19 cellular contexts compared by ENCODE assay signal in the genomic region with DNA sequence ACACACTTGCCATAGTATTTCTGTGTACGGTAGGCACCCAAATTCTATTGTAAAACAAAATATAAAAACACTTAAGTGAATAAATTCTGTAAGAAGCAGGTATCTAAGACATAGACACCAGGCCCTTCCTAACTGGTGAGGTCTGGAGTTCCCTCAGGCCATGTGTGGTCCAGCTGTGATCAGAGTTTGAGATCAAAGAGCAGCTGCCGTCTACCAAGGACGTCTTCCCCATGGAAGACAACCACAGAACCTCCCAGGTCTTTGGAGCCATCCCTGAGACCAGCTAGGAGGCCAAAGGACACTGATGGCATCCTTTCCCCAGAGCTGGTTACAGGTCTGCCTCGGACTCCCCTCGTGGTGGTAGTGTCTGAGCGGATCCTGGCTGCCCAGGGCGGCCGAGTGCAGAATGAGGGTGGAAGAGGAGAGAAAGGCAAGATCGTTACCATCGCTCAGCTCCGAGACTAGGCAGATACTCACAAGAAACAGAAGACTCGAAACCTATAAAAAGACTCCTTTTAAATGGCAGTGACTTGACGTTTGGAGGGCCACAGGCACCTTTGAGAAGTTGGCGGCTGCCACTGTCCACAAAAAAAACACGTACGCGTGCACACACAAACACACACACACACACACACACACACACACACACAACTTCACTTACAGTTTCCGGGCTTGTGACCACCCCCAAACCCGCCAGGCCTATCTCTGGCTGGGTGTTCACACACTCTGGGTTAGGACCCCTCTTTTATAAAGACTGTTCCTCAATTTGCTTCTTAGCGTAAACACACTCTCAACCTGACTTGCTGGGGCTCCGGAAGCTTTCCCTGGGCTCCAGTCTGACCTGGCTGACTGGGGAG. TPM values are rescaled to one million over a fixed set of nuclear protein-coding genes. Genes with fewer than 3 reads are reported as not detected.
A peak's percentile ranks its signal among the peaks of the same experiment; 100 is the strongest.
DNase-seq lines count a peak whose midpoint lies in the region; ATAC-seq, FAIRE-seq and TF ChIP-seq lines count a peak whose summit lies in the region.
"Had no signal": no experiment of that assay in that cellular context is flagged by ENCODE, and none has a peak within 500 bp of the region (broad histone marks: within the 10 kb centered on the region; RNA-seq: fewer than 3 reads in every experiment).

No MANE protein-coding gene starts in this region.

- H3K4me1 ChIP-seq in HepG2 (ENCODE audit: insufficient read depth, low read length): peaks cover 43% of the 10 kb centered on the region
- peaks cover 0 to 16% (median 9%) of the 10 kb centered on the region in 4 donors for H3K4me1 ChIP-seq in right lobe of liver
- H3K4me1 ChIP-seq in neural progenitor cell: peaks cover 3% of the 10 kb centered on the region
- H3K4me1 ChIP-seq in vagina: peaks cover 82% of the 10 kb centered on the region
- H3K4me1 ChIP-seq: parathyroid adenoma had no signal

- TF ChIP-seq RAD21 in HepG2 (CRISPR knock-in tag; IDR thresholded peaks at IDR 0.05): no peak

- in situ Hi-C loops in HepG2 (cut with HindIII; ENCODE audit: extremely low pct_ligation_motif_present, low pct_unique_long_range_greater_than_20kb): no loop called here

- H3K27ac Mint-ChIP-seq in neural progenitor cell (peak overlapping the region; percentile 78), natural killer cell (no peak overlapping the region)
- H3K27ac Mint-ChIP-seq: T-helper 1 cell treated with Interleukin-12 subunit alpha and Interleukin-12 subunit beta and Interleukin-4 antibody, amounts not matched to agents 30 μg/mL and 1 μg/mL, for 36 hours had no signal

- CTCF ChIA-PET in HepG2 (lab: Yijun Ruan, JAX; ENCODE audit: low intra/inter-chr PET ratio, low total read pairs): no interaction called here

- POLR2A ChIA-PET in HepG2 (lab: Yijun Ruan, JAX): no interaction called here

- DNase-seq in HepG2 (ENCODE audit: low spot score): no peak
- no peak for DNase-seq in right lobe of liver
- no peak for DNase-seq in coronary artery (ENCODE audit: low spot score)
- DNase-seq in neural progenitor cell (ENCODE audit: low spot score): no peak
- no peak for DNase-seq in vagina (ENCODE audit: extremely low spot score in 2 of 2)
- no peak for DNase-seq in RKO (ENCODE audit: low spot score)
- DNase-seq in DMS53 (lab: John Stamatoyannopoulos, UW): no peak
- DNase-seq in natural killer cell: no peak
- DNase-seq: activated CD4-positive, alpha-beta T cell treated with anti-CD3 and anti-CD28 coated beads, Interleukin-2, amount 50 U/mL, for 4 hours; activated effector memory CD4-positive, alpha-beta T cell treated with Interleukin-2 at 50 U/mL for 16 hours; hypothalamus; NCI-H1105; NCI-H446 treated with DMSO at 0.1 percent for 48 hours; PC-3; stimulated activated CD4-positive, alpha-beta T cell treated with anti-CD3 and anti-CD28 coated beads, Interleukin-12 subunit alpha, Interleukin-12 subunit beta, amount 100 ng/mL, for 4 hours had no signal

- H2AFZ ChIP-seq in HepG2 (ENCODE audit: low read length) (no peak overlapping the region), neural progenitor cell (replicated peaks) (no peak overlapping the region)
- H2AFZ ChIP-seq: parathyroid adenoma had no signal

- H3K27ac ChIP-seq in HepG2 (ENCODE audit: extremely low read length, insufficient read depth, low read length): no peak overlapping the region
- H3K27ac ChIP-seq in right lobe of liver: no peak overlapping the region
- H3K27ac ChIP-seq in coronary artery: peak overlapping the region in 1 of 2 donors; percentile 68
- H3K27ac ChIP-seq in neural progenitor cell: no peak overlapping the region
- peak overlapping the region; percentile 99 for H3K27ac ChIP-seq in vagina
- H3K27ac ChIP-seq: epithelial cell of prostate, parathyroid adenoma had no signal

- H3K4me3 ChIP-seq in HepG2 (replicated peaks in 1 of 3; ENCODE audit: insufficient read depth in 1 of 3, low read depth in 2 of 3, low read length in 3 of 3) (no peak overlapping the region), right lobe of liver (no peak overlapping the region), coronary artery (peak overlapping the region; percentile 6), neural progenitor cell (no peak overlapping the region), vagina (no peak overlapping the region)

- H3K9me3 Mint-ChIP-seq in neural progenitor cell: no peaks in the 10 kb centered on the region
- no peaks in the 10 kb centered on the region for H3K9me3 Mint-ChIP-seq in natural killer cell
- H3K9me3 Mint-ChIP-seq: T-helper 1 cell treated with Interleukin-12 subunit alpha and Interleukin-12 subunit beta and Interleukin-4 antibody, amounts not matched to agents 30 μg/mL and 1 μg/mL, for 36 hours had no signal

- FAIRE-seq in HepG2 (lab: Jason Lieb, UNC): no peak
- FAIRE-seq: bronchial epithelial cell had no signal

- H3K36me3 Mint-ChIP-seq in neural progenitor cell (peaks cover 5% of the 10 kb centered on the region), natural killer cell (no peaks in the 10 kb centered on the region)

- H3F3A ChIP-seq in neural progenitor cell (ENCODE audit: low read depth): no peaks in the 10 kb centered on the region

- WGBS in HepG2 (ENCODE audit: low lambda C conversion rate): 88% methylated on average over 21 of the region's 21 CpGs
- WGBS in right lobe of liver (ENCODE audit: insufficient coverage, low coverage, low lambda C conversion rate, missing lambda C conversion rate): 73% methylated on average over 15 of the region's 21 CpGs

- H4K20me1 ChIP-seq in HepG2 (ENCODE audit: insufficient read depth, low read length) (no peaks in the 10 kb centered on the region), neural progenitor cell (ENCODE audit: low read depth) (peaks cover 60% of the 10 kb centered on the region)

- H3K27me3 Mint-ChIP-seq in neural progenitor cell (ENCODE audit: insufficient read depth, low read depth): peaks cover 8% of the 10 kb centered on the region
- H3K27me3 Mint-ChIP-seq in natural killer cell (ENCODE audit: low read depth in 2 of 2): peaks cover 13 to 18% of the 10 kb centered on the region in 2 donors

- H3K36me3 ChIP-seq in HepG2 (replicated peaks in 1 of 2; ENCODE audit: control insufficient read depth in 1 of 2, insufficient read depth in 2 of 2, low read length in 2 of 2) (no peaks in the 10 kb centered on the region), right lobe of liver (no peaks in the 10 kb centered on the region), neural progenitor cell (no peaks in the 10 kb centered on the region), vagina (no peaks in the 10 kb centered on the region)

- intact Hi-C loops in HepG2 (cut with micrococcal nuclease; ENCODE audit: unreplicated experiment): no loop called here
- intact Hi-C loops in right lobe of liver (cut with DNase I): no loop called here
- intact Hi-C loops in vagina (cut with DNase I): no loop called here
- intact Hi-C loops in natural killer cell (cut with micrococcal nuclease): no loop called here

- H3K4me1 Mint-ChIP-seq in neural progenitor cell (peaks cover 38% of the 10 kb centered on the region), natural killer cell (peaks cover 4 to 17% of the 10 kb centered on the region in 2 donors)

- H3K4me3 Mint-ChIP-seq in neural progenitor cell (no peak overlapping the region), natural killer cell (no peak overlapping the region)
- H3K4me3 Mint-ChIP-seq: T-helper 1 cell treated with Interleukin-12 subunit alpha and Interleukin-12 subunit beta and Interleukin-4 antibody, amounts not matched to agents 30 μg/mL and 1 μg/mL, for 36 hours had no signal

- TF ChIP-seq EP300 in HepG2 (IDR thresholded peaks at IDR 0.05; ENCODE audit: low read depth in 2 of 2, low read length in 2 of 2): no peak
- TF ChIP-seq EP300 in HepG2 (CRISPR knock-in tag; IDR thresholded peaks at IDR 0.05; ENCODE audit: borderline replicate concordance): no peak

- TF ChIP-seq POLR2A in HepG2 (IDR thresholded peaks at IDR 0.05; ENCODE audit: insufficient read depth in 1 of 2, low read depth in 2 of 2, low read length in 2 of 2) (no peak), right lobe of liver (IDR thresholded peaks at IDR 0.05) (no peak), vagina (IDR thresholded peaks at IDR 0.05) (no peak)

- BruUV-seq in HepG2 (replicated peaks; lab: Mats Ljungman, UMichigan): no TSS peak

- no peak overlapping the region for H3K9ac ChIP-seq in HepG2 (ENCODE audit: insufficient read depth, low read depth, low read length)
- H3K9ac ChIP-seq in neural progenitor cell: no peak overlapping the region
- H3K9ac ChIP-seq: parathyroid adenoma had no signal

- ATAC-seq in HepG2 (no peak), right lobe of liver (no peak), natural killer cell (no peak)
- ATAC-seq: PC-3 had no signal

- no peaks in the 10 kb centered on the region for H3K79me2 ChIP-seq in HepG2 (ENCODE audit: insufficient read depth, low read length)
- H3K79me2 ChIP-seq in neural progenitor cell (ENCODE audit: low read depth): peaks cover 48% of the 10 kb centered on the region
- H3K79me2 ChIP-seq: parathyroid adenoma had no signal

- H3K27me3 ChIP-seq in HepG2 (ENCODE audit: control insufficient read depth in 1 of 2, insufficient read depth in 2 of 2, low read length in 2 of 2) (no peaks in the 10 kb centered on the region), right lobe of liver (no peaks in the 10 kb centered on the region), neural progenitor cell (no peaks in the 10 kb centered on the region), vagina (no peaks in the 10 kb centered on the region)

- no peaks in the 10 kb centered on the region for H3K9me3 ChIP-seq in HepG2 (ENCODE audit: low read length)
- no peaks in the 10 kb centered on the region for H3K9me3 ChIP-seq in right lobe of liver
- H3K9me3 ChIP-seq in neural progenitor cell (ENCODE audit: low read depth): no peaks in the 10 kb centered on the region
- no peaks in the 10 kb centered on the region for H3K9me3 ChIP-seq in vagina

- H3K4me2 ChIP-seq in HepG2 (ENCODE audit: low read depth, low read length): no peak overlapping the region
- H3K4me2 ChIP-seq in neural progenitor cell: no peak overlapping the region

- no peak for TF ChIP-seq CTCF in HepG2 (CRISPR knock-in tag; IDR thresholded peaks at IDR 0.05)
- TF ChIP-seq CTCF in right lobe of liver (IDR thresholded peaks at IDR 0.05): no peak
- TF ChIP-seq CTCF in coronary artery (IDR thresholded peaks at IDR 0.05): no peak
- no peak for TF ChIP-seq CTCF in neural progenitor cell (IDR thresholded peaks at IDR 0.05)
- TF ChIP-seq CTCF in vagina (IDR thresholded peaks at IDR 0.05): no peak
- TF ChIP-seq CTCF in natural killer cell (IDR thresholded peaks at IDR 0.05): no peak

RNA-seq across cellular contexts. Expression of gene TIMP2, which starts 7.5 kb away (rescaled TPM):
- 2.2 and 3.8 TPM in 2 replicates for total RNA-seq in HepG2 (2016; rRNA removed; fragmentation: Illumina TruSeq; extraction: Trizol)
- total RNA-seq in HepG2 (2016; cell fraction: cytosol; rRNA removed; fragmentation: Illumina TruSeq; extraction: Trizol; ENCODE audit: low read depth): 1.4 and 1.7 TPM in 2 replicates
- total RNA-seq in HepG2 (2016; cell fraction: insoluble cytoplasmic fraction; rRNA removed; fragmentation: Illumina TruSeq; extraction: Trizol): 1.7 and 3.9 TPM in 2 replicates
- total RNA-seq in HepG2 (2016; cell fraction: membrane; rRNA removed; fragmentation: Illumina TruSeq; extraction: Trizol): 3.3 and 3.4 TPM in 2 replicates
- 6.3 and 8.0 TPM in 2 replicates for total RNA-seq in HepG2 (2016; cell fraction: nucleus; rRNA removed; fragmentation: Illumina TruSeq; extraction: Trizol)
- 8.5 and 11.7 TPM in 2 replicates for polyA plus RNA-seq in HepG2 (2011; rRNA removed)
- 8.0 and 12.6 TPM in 2 replicates for polyA plus RNA-seq in HepG2 (2011; cell fraction: cytosol; rRNA removed)
- polyA plus RNA-seq in HepG2 (2011; cell fraction: nucleus; rRNA removed): 10.4 and 13.8 TPM in 2 replicates
- 25.0 and 33.2 TPM in 2 replicates for polyA plus RNA-seq in HepG2 (2012)
- polyA plus RNA-seq in HepG2 (2016; cell fraction: cytosol; fragmentation: Illumina TruSeq; extraction: Trizol; ENCODE audit: low read depth): 3.0 and 3.2 TPM in 2 replicates
- 3.9 and 5.4 TPM in 2 replicates for polyA plus RNA-seq in HepG2 (2016; cell fraction: insoluble cytoplasmic fraction; fragmentation: Illumina TruSeq; extraction: Trizol; ENCODE audit: low read depth)
- 4.0 and 5.0 TPM in 2 replicates for polyA plus RNA-seq in HepG2 (2016; cell fraction: membrane; fragmentation: Illumina TruSeq; extraction: Trizol; ENCODE audit: low read depth)
- polyA plus RNA-seq in HepG2 (2016; cell fraction: nucleus; fragmentation: Illumina TruSeq; extraction: Trizol; ENCODE audit: insufficient read depth, low read depth): 18.4 and 18.6 TPM in 2 replicates
- polyA minus RNA-seq in HepG2 (2011; rRNA and poly(A)+ RNA removed; ENCODE audit: low replicate concordance): 10.0 and 25.5 TPM in 2 replicates
- polyA minus RNA-seq in HepG2 (2011; cell fraction: cytosol; rRNA and poly(A)+ RNA removed): 11.5 and 14.6 TPM in 2 replicates
- 4.2 and 6.2 TPM in 2 replicates for polyA minus RNA-seq in HepG2 (2011; cell fraction: nucleus; rRNA and poly(A)+ RNA removed)
- 10 to 100 TPM; 18.9 to 36.1 (median 26.7) TPM for total RNA-seq in right lobe of liver
- total RNA-seq in neural progenitor cell (ENCODE audit: low replicate concordance): 19.8 and 22.3 TPM in 2 replicates
- 181 TPM for total RNA-seq in vagina
- 1 to 10 TPM; 3.6 to 8.2 (median 7.1) TPM for total RNA-seq in natural killer cell

RNA-seq across cellular contexts. Expression of gene CEP295NL, which starts 14.7 kb away (rescaled TPM):
- not detected in 2 replicates for total RNA-seq in HepG2 (2016; rRNA removed; fragmentation: Illumina TruSeq; extraction: Trizol)
- not detected in 2 replicates for total RNA-seq in HepG2 (2016; cell fraction: cytosol; rRNA removed; fragmentation: Illumina TruSeq; extraction: Trizol; ENCODE audit: low read depth)
- 0.06 TPM in 1 of 2 replicates, not detected in the other for total RNA-seq in HepG2 (2016; cell fraction: insoluble cytoplasmic fraction; rRNA removed; fragmentation: Illumina TruSeq; extraction: Trizol)
- total RNA-seq in HepG2 (2016; cell fraction: membrane; rRNA removed; fragmentation: Illumina TruSeq; extraction: Trizol): not detected in 2 replicates
- total RNA-seq in HepG2 (2016; cell fraction: nucleus; rRNA removed; fragmentation: Illumina TruSeq; extraction: Trizol): not detected in 2 replicates
- polyA plus RNA-seq in HepG2 (2011; rRNA removed): not detected in 2 replicates
- not detected in 2 replicates for polyA plus RNA-seq in HepG2 (2011; cell fraction: cytosol; rRNA removed)
- 0.14 and 0.31 TPM in 2 replicates for polyA plus RNA-seq in HepG2 (2011; cell fraction: nucleus; rRNA removed)
- polyA plus RNA-seq in HepG2 (2012): 0.07 and 0.13 TPM in 2 replicates
- polyA plus RNA-seq in HepG2 (2016; cell fraction: cytosol; fragmentation: Illumina TruSeq; extraction: Trizol; ENCODE audit: low read depth): not detected in 2 replicates
- polyA plus RNA-seq in HepG2 (2016; cell fraction: insoluble cytoplasmic fraction; fragmentation: Illumina TruSeq; extraction: Trizol; ENCODE audit: low read depth): not detected in 2 replicates
- not detected in 2 replicates for polyA plus RNA-seq in HepG2 (2016; cell fraction: membrane; fragmentation: Illumina TruSeq; extraction: Trizol; ENCODE audit: low read depth)
- polyA plus RNA-seq in HepG2 (2016; cell fraction: nucleus; fragmentation: Illumina TruSeq; extraction: Trizol; ENCODE audit: insufficient read depth, low read depth): not detected in 2 replicates
- polyA minus RNA-seq in HepG2 (2011; rRNA and poly(A)+ RNA removed; ENCODE audit: low replicate concordance): 1.2 TPM in 1 of 2 replicates, not detected in the other
- not detected in 2 replicates for polyA minus RNA-seq in HepG2 (2011; cell fraction: cytosol; rRNA and poly(A)+ RNA removed)
- polyA minus RNA-seq in HepG2 (2011; cell fraction: nucleus; rRNA and poly(A)+ RNA removed): 1.5 and 1.6 TPM in 2 replicates
- total RNA-seq in right lobe of liver: 1 to 10 TPM in 1 of 6 experiments, under 1 TPM in 5; 0.19 to 1.0 (median 0.53) TPM
- 0.28 and 0.39 TPM in 2 replicates for total RNA-seq in neural progenitor cell (ENCODE audit: low replicate concordance)
- 7.9 TPM for total RNA-seq in vagina
- total RNA-seq in natural killer cell: 1 to 10 TPM in 2 of 3 donors, under 1 TPM in 1; 0.52 to 2.7 (median 2.1) TPM
